ENCODE assay signal across 28 cellular contexts in the genomic region with DNA sequence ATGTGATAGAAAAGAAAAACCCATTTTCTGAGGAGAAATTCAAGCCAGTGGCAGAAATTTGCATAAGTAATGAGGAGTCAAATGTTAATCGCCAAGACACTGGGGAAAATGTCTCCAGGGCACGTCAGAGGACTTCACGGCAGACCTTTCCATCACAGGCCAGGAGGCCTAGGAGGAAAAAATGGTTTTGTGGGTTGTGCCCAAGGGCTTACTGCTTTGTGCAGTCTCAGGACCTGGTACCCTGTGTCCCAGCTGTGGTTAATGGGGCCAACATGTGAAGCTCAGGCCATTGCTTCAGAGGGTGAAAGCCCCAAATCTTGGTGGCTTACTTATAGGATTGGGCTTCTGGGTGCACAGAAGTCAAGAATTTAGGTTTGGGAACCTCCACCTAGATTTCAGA.
"Had no signal": no experiment of that assay in that cellular context is flagged by ENCODE, and none has a peak within 500 bp of the region (broad histone marks: within the 10 kb centered on the region; RNA-seq: fewer than 3 reads in every experiment).

No MANE protein-coding gene starts in this region.

- H3K27me3 Mint-ChIP-seq: stimulated activated memory B cell treated with anti-CD40 and anti-IgM and Interleukin-4, amounts not matched to agents 10 μg/mL and 1 μg/mL and 100 μg/mL, for 72 hours had no signal

- DNase-seq: effector memory CD4-positive, alpha-beta T cell; erythroblast; esophagus squamous epithelium; foreskin melanocyte; glutamatergic neuron; hypothalamus; immature natural killer cell; islet precursor cell; kidney glomerular epithelial cell; natural killer cell; occipital lobe; stimulated activated CD4-positive, alpha-beta T cell treated with anti-CD3 and anti-CD28 coated beads, Interleukin-2, amount 100 ng/mL, for 24 hours; stimulated activated CD4-positive, alpha-beta T cell treated with anti-CD3 and anti-CD28 coated beads, Interleukin-4, amount 100 ng/mL, for 24 hours; stimulated activated naive CD8-positive, alpha-beta T cell treated with anti-CD3 and anti-CD28 coated beads, Interleukin-15, Interleukin-2, amounts not matched to agents 100 U/mL and 50 U/mL, for 24 hours; substantia nigra; testis; tibial artery; upper lobe of left lung; uterus had no signal

- H3K27ac Mint-ChIP-seq: dendritic cell treated with granulocyte-macrophage colony-stimulating factor and Interleukin-4, amounts not matched to agents 40 ng/mL and 50 ng/mL, for 4 days; immature natural killer cell; memory B cell; natural killer cell; stimulated activated memory B cell treated with anti-CD40 and anti-IgM and Interleukin-4, amounts not matched to agents 10 μg/mL and 1 μg/mL and 100 μg/mL, for 72 hours had no signal

- H3K27me3 ChIP-seq: esophagus squamous epithelium, right atrium auricular region, testis, tibial artery, upper lobe of left lung, uterus had no signal

- FAIRE-seq: endometrium had no signal

- H3K9ac ChIP-seq: parathyroid adenoma had no signal

- H3K4me3 ChIP-seq: esophagus squamous epithelium, lung, prostate gland, right atrium auricular region, testis, tibial artery, upper lobe of left lung, uterus had no signal

- H3K36me3 ChIP-seq: esophagus squamous epithelium, prostate gland, right atrium auricular region, tibial artery, upper lobe of left lung, uterus had no signal

- H3K9me3 ChIP-seq: prostate gland, testis, uterus had no signal

- H3K4me1 Mint-ChIP-seq: immature natural killer cell; memory B cell; natural killer cell; stimulated activated memory B cell treated with anti-CD40 and anti-IgM and Interleukin-4, amounts not matched to agents 10 μg/mL and 1 μg/mL and 100 μg/mL, for 72 hours had no signal

- H3K36me3 Mint-ChIP-seq: stimulated activated memory B cell treated with anti-CD40 and anti-IgM and Interleukin-4, amounts not matched to agents 10 μg/mL and 1 μg/mL and 100 μg/mL, for 72 hours had no signal

- H3K27ac ChIP-seq: esophagus squamous epithelium, parathyroid adenoma, prostate gland, right atrium auricular region, testis, tibial artery, upper lobe of left lung, uterus had no signal

- H3K4me3 Mint-ChIP-seq: dendritic cell treated with granulocyte-macrophage colony-stimulating factor and Interleukin-4, amounts not matched to agents 40 ng/mL and 50 ng/mL, for 4 days; immature natural killer cell; memory B cell; natural killer cell; stimulated activated memory B cell treated with anti-CD40 and anti-IgM and Interleukin-4, amounts not matched to agents 10 μg/mL and 1 μg/mL and 100 μg/mL, for 72 hours had no signal

- H3K4me1 ChIP-seq: esophagus squamous epithelium, parathyroid adenoma, prostate gland, right atrium auricular region, testis, tibial artery, upper lobe of left lung, uterus had no signal

- ATAC-seq: natural killer cell; sciatic nerve; stimulated activated memory B cell treated with anti-CD40 and anti-IgM and Interleukin-4, amounts not matched to agents 10 μg/mL and 1 μg/mL and 100 μg/mL, for 72 hours; stimulated activated naive CD8-positive, alpha-beta T cell treated with anti-CD3 and anti-CD28 coated beads, Interleukin-15, Interleukin-2, amounts not matched to agents 100 U/mL and 50 U/mL, for 24 hours had no signal
